20 cellular contexts compared by ENCODE assay signal in genomic region chr15:100878130-100878529, GRCh38. TPM values are rescaled to one million over a fixed set of nuclear protein-coding genes. Genes with fewer than 3 reads are reported as not detected.
A peak's percentile ranks its signal among the peaks of the same experiment; 100 is the strongest.
DNase-seq lines count a peak whose midpoint lies in the region; ATAC-seq, FAIRE-seq and TF ChIP-seq lines count a peak whose summit lies in the region.
"Had no signal": no experiment of that assay in that cellular context is flagged by ENCODE, and none has a peak within 500 bp of the region (broad histone marks: within the 10 kb centered on the region; RNA-seq: fewer than 3 reads in every experiment).

No MANE protein-coding gene starts in this region.

- CTCF ChIA-PET in activated CD4-positive, alpha-beta T cell treated with anti-CD3 and anti-CD28 coated beads for 36 hours (lab: Charles Lee): interaction anchor here (1.2 to 1.5 kb wide), 2 partner anchors 8 to 528 kb away, joined by 3 to 4 read pairs; no protein-coding TSS in a partner anchor
- CTCF ChIA-PET in H1 (lab: Charles Lee; ENCODE audit: partially characterized antibody): interaction anchor here (0.9 to 5.3 kb wide), 15 partner anchors 10 to 539 kb away, joined by 3 to 34 read pairs (median 5); partner anchors contain the start of gene LRRK1

- H3K14ac ChIP-seq in H1 (ENCODE audit: insufficient read length): no peak overlapping the region

- POLR2A ChIA-PET in activated CD4-positive, alpha-beta T cell treated with anti-CD3 and anti-CD28 coated beads for 36 hours (lab: Charles Lee): no interaction called here
- POLR2A ChIA-PET in H1 (lab: Charles Lee; ENCODE audit: partially characterized antibody): interaction anchor here (1.1 kb wide), 1 partner anchor 187 kb away, joined by 3 read pairs; no protein-coding TSS in a partner anchor

- H3K9me3 ChIP-seq in HUES64 (ENCODE audit: insufficient read depth, low read depth, low read length) (no peaks in the 10 kb centered on the region), H1 (ENCODE audit: insufficient read depth in 2 of 2, low read depth in 1 of 2, low read length in 1 of 2) (no peaks in the 10 kb centered on the region), neural progenitor cell (ENCODE audit: low read depth) (no peaks in the 10 kb centered on the region), esophagus squamous epithelium (no peaks in the 10 kb centered on the region)
- H3K9me3 ChIP-seq: thoracic aorta had no signal

- 0 out of 2 replicates have a peak overlapping the region, but pooled peaks have one; percentile 12 for H2BK12ac ChIP-seq in H1 (ENCODE audit: low read depth, low read length)

- H3K9ac ChIP-seq in HUES64 (ENCODE audit: low read depth, low read length): no peak overlapping the region
- H3K9ac ChIP-seq in H1 (replicated peaks in 1 of 4; ENCODE audit: extremely low read depth in 1 of 4, low read depth in 3 of 4, low read length in 3 of 4): no peak overlapping the region
- no peak overlapping the region for H3K9ac ChIP-seq in neural progenitor cell

- H3K4me3 ChIP-seq in HUES64 (ENCODE audit: low read length) (peak overlapping the region; percentile 60; the same call in 1 of the 2 replicates), H1 (ENCODE audit: extremely low read depth in 1 of 4, insufficient read depth in 2 of 4, low read depth in 3 of 4, low read length in 4 of 4) (peak overlapping the region in 1 of 4 experiments; percentile 59; a peak in 1 of 8 replicates), neural progenitor cell (peak overlapping the region; percentile 55), esophagus squamous epithelium (no peak overlapping the region)
- H3K4me3 ChIP-seq: lung had no signal

- no peak for TF ChIP-seq EP300 in H1 (IDR thresholded peaks at IDR 0.05; ENCODE audit: borderline replicate concordance in 1 of 2, low read depth in 2 of 2, low read length in 2 of 2)

- H2AFZ ChIP-seq in H1 (ENCODE audit: low read length) (no peak overlapping the region), neural progenitor cell (replicated peaks) (no peak overlapping the region)

- H3K36me3 Mint-ChIP-seq in activated CD4-positive, alpha-beta T cell treated with anti-CD3 and anti-CD28 coated beads for 36 hours (ENCODE audit: low read depth): no peaks in the 10 kb centered on the region
- no peaks in the 10 kb centered on the region for H3K36me3 Mint-ChIP-seq in neural progenitor cell
- H3K36me3 Mint-ChIP-seq: immature natural killer cell had no signal

- H3K4me1 Mint-ChIP-seq in activated CD4-positive, alpha-beta T cell treated with anti-CD3 and anti-CD28 coated beads for 36 hours: peaks cover 3% of the 10 kb centered on the region
- peaks cover 15% of the 10 kb centered on the region for H3K4me1 Mint-ChIP-seq in neural progenitor cell

- H3K27ac ChIP-seq in HUES64 (ENCODE audit: low read depth, low read length): no peak overlapping the region
- no peak overlapping the region for H3K27ac ChIP-seq in H1 (ENCODE audit: low read depth, low read length)
- no peak overlapping the region for H3K27ac ChIP-seq in neural progenitor cell
- H3K27ac ChIP-seq in esophagus squamous epithelium: no peak overlapping the region
- H3K27ac ChIP-seq: SK-N-MC, thoracic aorta had no signal

- no peaks in the 10 kb centered on the region for H3K79me1 ChIP-seq in H1 (ENCODE audit: low read depth, low read length)

- peaks cover 7% of the 10 kb centered on the region; the same call in 1 of the 2 replicates for H3K4me1 ChIP-seq in HUES64 (ENCODE audit: insufficient read depth, low read length)
- peaks cover 0 to 13% (median 8%) of the 10 kb centered on the region in 4 experiments; a peak in 5 of 7 replicates for H3K4me1 ChIP-seq in H1 (replicated peaks in 1 of 4; ENCODE audit: control insufficient read depth in 3 of 4, insufficient read depth in 4 of 4, low read length in 3 of 4)
- H3K4me1 ChIP-seq in neural progenitor cell: peaks cover 21% of the 10 kb centered on the region
- peaks cover 3 to 33% (median 12%) of the 10 kb centered on the region in 3 donors for H3K4me1 ChIP-seq in esophagus squamous epithelium

- 0 out of 2 replicates have a peak overlapping the region, but pooled peaks have one; percentile 2 for H2BK5ac ChIP-seq in H1 (ENCODE audit: low read depth, low read length)

- H2BK20ac ChIP-seq in H1 (ENCODE audit: low read length): no peak overlapping the region

- H2BK120ac ChIP-seq in H1 (replicated peaks; ENCODE audit: low read depth, low read length): no peak overlapping the region

- TF ChIP-seq CTCF in H1 (IDR thresholded peaks at IDR 0.05; ENCODE audit: control extremely low read depth in 1 of 3, insufficient read depth in 1 of 3, low read depth in 1 of 3, low read length in 3 of 3) (no peak), neural progenitor cell (IDR thresholded peaks at IDR 0.05) (no peak), esophagus squamous epithelium (IDR thresholded peaks at IDR 0.05) (no peak)

- H3K56ac ChIP-seq in H1 (replicated peaks; ENCODE audit: insufficient read length, low read depth, low read length): no peak overlapping the region

- no peak for ATAC-seq in activated CD4-positive, alpha-beta T cell treated with anti-CD3 and anti-CD28 coated beads for 36 hours

- intact Hi-C loops in activated CD4-positive, alpha-beta T cell treated with anti-CD3 and anti-CD28 coated beads for 36 hours (cut with DNase I, micrococcal nuclease): no loop called here
- intact Hi-C loops in esophagus squamous epithelium (cut with DNase I): no loop called here

- H3K27me3 ChIP-seq in HUES64 (ENCODE audit: insufficient read depth, low read length) (peaks cover 87% of the 10 kb centered on the region), H1 (replicated peaks in 1 of 4; ENCODE audit: control insufficient read depth in 3 of 4, extremely low read depth in 1 of 4, insufficient read depth in 3 of 4, low read length in 3 of 4) (peaks cover 16 to 52% (median 48%) of the 10 kb centered on the region in 4 experiments), neural progenitor cell (peaks cover 85% of the 10 kb centered on the region), esophagus squamous epithelium (peaks cover 0 to 56% (median 0%) of the 10 kb centered on the region in 4 donors)

- no peak overlapping the region for H3K27ac Mint-ChIP-seq in activated CD4-positive, alpha-beta T cell treated with anti-CD3 and anti-CD28 coated beads for 36 hours
- H3K27ac Mint-ChIP-seq in neural progenitor cell: no peak overlapping the region
- H3K27ac Mint-ChIP-seq: immature natural killer cell had no signal

- no peak overlapping the region for H4K91ac ChIP-seq in H1 (replicated peaks; ENCODE audit: insufficient read length, low read length)

- no peak overlapping the region for H2AK5ac ChIP-seq in H1 (ENCODE audit: low read depth, low read length)

- TF ChIP-seq POLR2A in H1 (IDR thresholded peaks at IDR 0.05; ENCODE audit: control extremely low read depth in 1 of 2, low read depth in 2 of 2, low read length in 2 of 2) (no peak), esophagus squamous epithelium (IDR thresholded peaks at IDR 0.05) (no peak)

- peak overlapping the region; percentile 50 for H3K4me3 Mint-ChIP-seq in activated CD4-positive, alpha-beta T cell treated with anti-CD3 and anti-CD28 coated beads for 36 hours
- H3K4me3 Mint-ChIP-seq in neural progenitor cell: peak overlapping the region; percentile 85

- H3K36me3 ChIP-seq in HUES64 (ENCODE audit: insufficient read depth, low read length) (no peaks in the 10 kb centered on the region), H1 (ENCODE audit: control insufficient read depth in 2 of 4, insufficient read depth in 4 of 4, low read length in 3 of 4) (no peaks in the 10 kb centered on the region; a peak in 1 of 8 replicates), neural progenitor cell (no peaks in the 10 kb centered on the region), esophagus squamous epithelium (no peaks in the 10 kb centered on the region)
- H3K36me3 ChIP-seq: thoracic aorta had no signal

- no peak for DNase-seq in activated CD4-positive, alpha-beta T cell treated with anti-CD3 and anti-CD28 coated beads for 36 hours
- DNase-seq in activated CD4-positive, alpha-beta T cell treated with anti-CD3 and anti-CD28 coated beads, Interleukin-2, amount 50 U/mL, for 48 hours: no peak
- DNase-seq in H1 (ENCODE audit: low read depth in 1 of 2, low spot score in 2 of 2) (no peak), neural progenitor cell (ENCODE audit: low spot score) (no peak), esophagus squamous epithelium (lab: John Stamatoyannopoulos, UW) (no peak), activated gamma-delta T cell treated with Interleukin-2 at 50 U/mL for 16 hours (no peak), C1 segment of cervical spinal cord (lab: John Stamatoyannopoulos, UW) (no peak)
- DNase-seq: 8988T; activated CD4-positive, alpha-beta T cell treated with anti-CD3 and anti-CD28 coated beads for 4 hours; DMS 273 treated with DMSO at 0.1 percent for 48 hours; GF-D8; immature natural killer cell; NCI-H1436 treated with DMSO at 0.1 percent for 48 hours; NCI-H774; stimulated activated CD4-positive, alpha-beta T cell treated with anti-CD3 and anti-CD28 coated beads, Interleukin-4, amount 100 ng/mL, for 4 hours had no signal

- H4K20me1 ChIP-seq in H1 (replicated peaks in 1 of 2; ENCODE audit: control insufficient read depth in 1 of 2, insufficient read depth in 2 of 2, low read length in 2 of 2) (no peaks in the 10 kb centered on the region), neural progenitor cell (ENCODE audit: low read depth) (peaks cover 8% of the 10 kb centered on the region)

- no peak overlapping the region for H4K5ac ChIP-seq in H1 (ENCODE audit: insufficient read length, low read depth, low read length)

- no peak for FAIRE-seq in H1 (lab: Jason Lieb, UNC)
- FAIRE-seq: GM12892 had no signal

- no peak overlapping the region; the same call in 1 of the 2 replicates for H3K18ac ChIP-seq in H1 (ENCODE audit: extremely low read depth, low read length)

- H2BK15ac ChIP-seq in H1 (ENCODE audit: low read length): no peak overlapping the region

- H3K23ac ChIP-seq in H1 (ENCODE audit: insufficient read length): no peak overlapping the region

- peak overlapping the region in 1 of 2 experiments; percentile 79; a peak in 3 of 4 replicates for H3K4me2 ChIP-seq in H1 (ENCODE audit: insufficient read depth in 1 of 2, low read depth in 2 of 2, low read length in 2 of 2)
- peak overlapping the region; percentile 97 for H3K4me2 ChIP-seq in neural progenitor cell

- peaks cover 12% of the 10 kb centered on the region; the same call in 1 of the 2 replicates for H3K23me2 ChIP-seq in H1 (ENCODE audit: low read depth, low read length)

- no peaks in the 10 kb centered on the region for H3K9me3 Mint-ChIP-seq in activated CD4-positive, alpha-beta T cell treated with anti-CD3 and anti-CD28 coated beads for 36 hours (ENCODE audit: low read depth)
- H3K9me3 Mint-ChIP-seq in neural progenitor cell: no peaks in the 10 kb centered on the region
- H3K9me3 Mint-ChIP-seq: immature natural killer cell had no signal

- TF ChIP-seq RAD21 in H1 (IDR thresholded peaks at IDR 0.05 in 1 of 2, conservative IDR thresholded peaks at IDR 0.05 in 1 of 2; ENCODE audit: low read depth in 2 of 2, low read length in 2 of 2): no peak

- H3K79me2 ChIP-seq in H1 (ENCODE audit: control insufficient read depth in 1 of 2, insufficient read depth in 2 of 2, low read length in 2 of 2) (no peaks in the 10 kb centered on the region), neural progenitor cell (ENCODE audit: low read depth) (no peaks in the 10 kb centered on the region)

- WGBS in HUES64: 78% methylated on average over 11 of the region's 11 CpGs
- WGBS in H1 (ENCODE audit: extremely low coverage in 1 of 2, insufficient coverage in 1 of 2, insufficient read length in 1 of 2, insufficient replicate concordance in 2 of 2, low coverage in 1 of 2, low lambda C conversion rate in 2 of 2, missing lambda C conversion rate in 1 of 2), 2 experiments: 86% methylated on average over 11 of the region's 11 CpGs; no CpG with 5 or more reads in 1 of the 2 experiments
- WGBS in esophagus squamous epithelium, 2 donors: 96% methylated on average over 4 of the region's 11 CpGs; no CpG with 5 or more reads in 1 of the 2 donors

- no peak overlapping the region for H3K4ac ChIP-seq in H1 (replicated peaks; ENCODE audit: insufficient read length, low read depth, low read length)

- H4K8ac ChIP-seq in H1 (ENCODE audit: extremely low read depth, insufficient read depth, low read length): no peak overlapping the region

- H3F3A ChIP-seq in neural progenitor cell (ENCODE audit: low read depth): peaks cover 9% of the 10 kb centered on the region

- peaks cover 46% of the 10 kb centered on the region for H3K27me3 Mint-ChIP-seq in activated CD4-positive, alpha-beta T cell treated with anti-CD3 and anti-CD28 coated beads for 36 hours
- H3K27me3 Mint-ChIP-seq in neural progenitor cell (ENCODE audit: insufficient read depth, low read depth): peaks cover 56% of the 10 kb centered on the region

RNA-seq across cellular contexts. Expression of gene ALDH1A3, which starts 1.5 kb away (rescaled TPM):
- total RNA-seq in activated CD4-positive, alpha-beta T cell treated with anti-CD3 and anti-CD28 coated beads for 36 hours: not detected
- 2.2 TPM for polyA plus RNA-seq in HUES64 (2013, experiment 1 of 2)
- 2.7 TPM for polyA plus RNA-seq in HUES64 (2013, experiment 2 of 2)
- total RNA-seq in H1 (2021; fragmentation: NEBNext Ultra II Directional; extraction: Animal tissue kit (Norgen Biotek cat#: 25700)): 5.5 and 5.7 TPM in 2 replicates
- 2.2 and 2.5 TPM in 2 replicates for polyA plus RNA-seq in H1 (2011; rRNA removed)
- polyA plus RNA-seq in H1 (2011; cell fraction: cytosol; rRNA removed): 3.3 TPM
- 3.8 TPM for polyA plus RNA-seq in H1 (2011; cell fraction: nucleus; rRNA removed)
- polyA plus RNA-seq in H1 (2012, experiment 1 of 2): 4.0 to 4.8 TPM (median 4.4 TPM) in 4 replicates
- polyA plus RNA-seq in H1 (2012, experiment 2 of 2): 0.67 TPM
- 3.2 TPM for polyA plus RNA-seq in H1 (2013, experiment 1 of 2)
- 4.1 TPM for polyA plus RNA-seq in H1 (2013, experiment 2 of 2)
- 2.0 and 4.1 TPM in 2 replicates for polyA minus RNA-seq in H1 (2011; rRNA and poly(A)+ RNA removed)
- polyA minus RNA-seq in H1 (2011; cell fraction: cytosol; rRNA and poly(A)+ RNA removed): 4.7 TPM
- polyA minus RNA-seq in H1 (2011; cell fraction: nucleus; rRNA and poly(A)+ RNA removed): 6.1 TPM
- 0.74 and 0.80 TPM in 2 replicates for total RNA-seq in neural progenitor cell (ENCODE audit: low replicate concordance)
- total RNA-seq in esophagus squamous epithelium: 10 to 100 TPM; 31.9 to 63.0 (median 38.1) TPM
- polyA plus RNA-seq: immature natural killer cell had no signal

RNA-seq across cellular contexts. Expression of gene LRRK1, which starts 41.0 kb away (rescaled TPM):
- under 1 TPM; 0.35 to 0.73 TPM for total RNA-seq in activated CD4-positive, alpha-beta T cell treated with anti-CD3 and anti-CD28 coated beads for 36 hours
- 0.90 TPM for polyA plus RNA-seq in HUES64 (2013, experiment 1 of 2)
- polyA plus RNA-seq in HUES64 (2013, experiment 2 of 2): 1.6 TPM
- 3.4 and 3.6 TPM in 2 replicates for total RNA-seq in H1 (2021; fragmentation: NEBNext Ultra II Directional; extraction: Animal tissue kit (Norgen Biotek cat#: 25700))
- 1.2 and 1.9 TPM in 2 replicates for polyA plus RNA-seq in H1 (2011; rRNA removed)
- 1.2 TPM for polyA plus RNA-seq in H1 (2011; cell fraction: cytosol; rRNA removed)
- polyA plus RNA-seq in H1 (2011; cell fraction: nucleus; rRNA removed): 3.1 TPM
- 1.8 to 2.6 TPM (median 1.9 TPM) in 4 replicates for polyA plus RNA-seq in H1 (2012, experiment 1 of 2)
- 0.97 TPM for polyA plus RNA-seq in H1 (2012, experiment 2 of 2)
- 1.5 TPM for polyA plus RNA-seq in H1 (2013, experiment 1 of 2)
- 1.3 TPM for polyA plus RNA-seq in H1 (2013, experiment 2 of 2)
- polyA minus RNA-seq in H1 (2011; rRNA and poly(A)+ RNA removed): 1.5 and 2.1 TPM in 2 replicates
- 2.3 TPM for polyA minus RNA-seq in H1 (2011; cell fraction: cytosol; rRNA and poly(A)+ RNA removed)
- polyA minus RNA-seq in H1 (2011; cell fraction: nucleus; rRNA and poly(A)+ RNA removed): 3.8 TPM
- total RNA-seq in neural progenitor cell (ENCODE audit: low replicate concordance): 0.43 TPM in 1 of 2 replicates, not detected in the other
- total RNA-seq in esophagus squamous epithelium: 10 to 100 TPM in 2 of 4 donors, 1 to 10 TPM in 2; 5.7 to 12.0 (median 10.0) TPM

Comparison
In these comparisons a context has a peak if more than half of its experiments do, and no peak if none do; other contexts are left out.
1. H3K4me3 ChIP-seq: peak in HUES64 (single experiment) and neural progenitor cell (single experiment); none in esophagus squamous epithelium (0 of 4).